Comparison of ENCODE assay signal across 9 cellular contexts in genomic region chr9:99299214-99300102, GRCh38.
DNase-seq lines count a peak whose midpoint lies in the region; ATAC-seq and TF ChIP-seq lines count a peak whose summit lies in the region.
"Had no signal": no experiment of that assay in that cellular context is flagged by ENCODE, and none has a peak within 500 bp of the region (broad histone marks: within the 10 kb centered on the region; RNA-seq: fewer than 3 reads in every experiment).

No MANE protein-coding gene starts in this region.

- no peaks in the 10 kb centered on the region for H3K27me3 ChIP-seq in A673 (replicated peaks; ENCODE audit: insufficient read depth, low read depth, low read length, poor library complexity)
- H3K27me3 ChIP-seq in GM23248 (replicated peaks; ENCODE audit: insufficient read depth), result no peaks in the 10 kb centered on the region
- peaks cover 8% of the 10 kb centered on the region; the same call in 1 of the 2 replicates for H3K27me3 ChIP-seq in PC-3 (ENCODE audit: low read length)

- 52 to 65% methylated on average over 4 of the region's 4 CpGs for WGBS in GM23248 (ENCODE audit: low coverage in 1 of 2, low lambda C conversion rate in 2 of 2, missing lambda C conversion rate in 2 of 2), 2 experiments

- in situ Hi-C loops in GM23248 (cut with MboI), result no loop called here

- H3K9me3 ChIP-seq in A673 (ENCODE audit: low read depth, low read length, poor library complexity, severe bottlenecking) (no peaks in the 10 kb centered on the region), GM23248 (ENCODE audit: low read depth) (no peaks in the 10 kb centered on the region), PC-3 (ENCODE audit: low read length) (no peaks in the 10 kb centered on the region)
- H3K9me3 ChIP-seq: thoracic aorta had no signal

- H3K79me2 ChIP-seq in GM23248 (ENCODE audit: insufficient read depth), result no peaks in the 10 kb centered on the region
- H3K79me2 ChIP-seq in PC-3 (ENCODE audit: low read length), result no peaks in the 10 kb centered on the region

- CTCF ChIA-PET in A673 (lab: Charles Lee), result no interaction called here
- CTCF ChIA-PET in PC-3 (lab: Charles Lee), result no interaction called here

- POLR2A ChIA-PET in A673 (lab: Charles Lee; ENCODE audit: low non-redundant PET), result no interaction called here
- POLR2A ChIA-PET in PC-3 (lab: Charles Lee; ENCODE audit: unreplicated experiment), result no interaction called here

- H3K4me1 ChIP-seq in A673 (ENCODE audit: insufficient read depth, low read length, poor library complexity, severe bottlenecking), result peaks cover 16% of the 10 kb centered on the region
- peaks cover 6% of the 10 kb centered on the region; the same call in 1 of the 2 replicates for H3K4me1 ChIP-seq in GM23248 (ENCODE audit: insufficient read depth)
- H3K4me1 ChIP-seq in PC-3 (ENCODE audit: insufficient read depth, low read length), result no peaks in the 10 kb centered on the region

- H3K9me2 ChIP-seq in GM23248 (ENCODE audit: insufficient read depth) (no peaks in the 10 kb centered on the region), PC-3 (replicated peaks; ENCODE audit: low read length) (no peaks in the 10 kb centered on the region)

- no peak overlapping the region for H2AFZ ChIP-seq in GM23248
- no peak overlapping the region for H2AFZ ChIP-seq in PC-3 (ENCODE audit: low read length)

- ATAC-seq in PC-3, result peak; percentile 57
- no peak for ATAC-seq in GM18907 (IDR thresholded peaks at IDR 0.05; ENCODE audit: unreplicated experiment)

- TF ChIP-seq CTCF in A673 (conservative IDR thresholded peaks at IDR 0.05; ENCODE audit: low read depth, low read length) (peak; percentile 59), PC-3 (conservative IDR thresholded peaks at IDR 0.05; ENCODE audit: low read depth, low read length) (peak; percentile 40; the same call in 1 of the 2 replicates)

- no peaks in the 10 kb centered on the region for H3K36me3 ChIP-seq in A673 (ENCODE audit: insufficient read depth, low read length, poor library complexity, severe bottlenecking)
- no peaks in the 10 kb centered on the region for H3K36me3 ChIP-seq in GM23248 (ENCODE audit: low read depth)
- H3K36me3 ChIP-seq in PC-3 (ENCODE audit: low read depth, low read length), result no peaks in the 10 kb centered on the region
- H3K36me3 ChIP-seq: thoracic aorta had no signal

- no peak overlapping the region for H3K4me2 ChIP-seq in GM23248 (ENCODE audit: unreplicated experiment)
- no peak overlapping the region for H3K4me2 ChIP-seq in PC-3 (ENCODE audit: low read length)

- intact Hi-C loops in A673 (cut with micrococcal nuclease; ENCODE audit: unreplicated experiment) (loop anchor here (5.0 kb wide), 1 partner anchor 158 kb away; no protein-coding TSS in a partner anchor), PC-3 (cut with micrococcal nuclease) (no loop called here)

- H3K4me3 ChIP-seq in A673 (ENCODE audit: low read depth, low read length, poor library complexity, severe bottlenecking), result no peak overlapping the region
- no peak overlapping the region for H3K4me3 ChIP-seq in GM23248
- no peak overlapping the region for H3K4me3 ChIP-seq in PC-3 (ENCODE audit: low read length)
- H3K4me3 ChIP-seq: thoracic aorta had no signal

- H3K27ac ChIP-seq in A673 (ENCODE audit: low read depth, low read length, poor library complexity, severe bottlenecking), result no peak overlapping the region
- H3K27ac ChIP-seq in GM23248, result no peak overlapping the region
- H3K27ac ChIP-seq in PC-3 (ENCODE audit: low read length), result no peak overlapping the region
- H3K27ac ChIP-seq: thoracic aorta had no signal

- H3F3A ChIP-seq in GM23248 (ENCODE audit: insufficient read depth) (peaks cover 25% of the 10 kb centered on the region; the same call in 1 of the 2 replicates), PC-3 (ENCODE audit: low read length, unreplicated experiment) (no peaks in the 10 kb centered on the region)

- H4K20me1 ChIP-seq in GM23248 (ENCODE audit: insufficient read depth), result no peaks in the 10 kb centered on the region
- H4K20me1 ChIP-seq in PC-3 (ENCODE audit: low read length), result no peaks in the 10 kb centered on the region

- H3K9ac ChIP-seq in GM23248 (no peak overlapping the region), PC-3 (ENCODE audit: low read length) (no peak overlapping the region)

- DNase-seq in A673 (ENCODE audit: low spot score), result peak; percentile 73
- peak; percentile 88 for DNase-seq in GM23248
- DNase-seq in PC-3, result peak; percentile 50
- DNase-seq in fibroblast of the conjunctiva (ENCODE audit: low read depth), result peak; percentile 20
- DNase-seq in retina, result no peak
- DNase-seq in stimulated activated CD4-positive, alpha-beta T cell treated with anti-CD3 and anti-CD28 coated beads, Interleukin-4, amount 100 ng/mL, for 24 hours, result no peak
- DNase-seq in NCI-H774 (lab: John Stamatoyannopoulos, UW), result no peak

- BruUV-seq in A673 (replicated peaks; lab: Mats Ljungman, UMichigan) (no TSS peak), PC-3 (replicated peaks; lab: Mats Ljungman, UMichigan) (no TSS peak)

Comparison
In these comparisons a context has a peak if more than half of its experiments do, and no peak if none do; other contexts are left out.
1. DNase-seq: peak in A673 (single experiment), GM23248 (single experiment), PC-3 (single experiment) and fibroblast of the conjunctiva (single experiment); none in retina (single experiment), stimulated activated CD4-positive, alpha-beta T cell treated with anti-CD3 and anti-CD28 coated beads, Interleukin-4, amount 100 ng/mL, for 24 hours (single experiment) and NCI-H774 (single experiment).